In genomic region chr12:70645494-70646317, GRCh38 we compare ENCODE assay signal across 8 cellular contexts. TPM values are rescaled to one million over a fixed set of nuclear protein-coding genes. Genes with fewer than 3 reads are reported as not detected.
DNase-seq lines count a peak whose midpoint lies in the region; ATAC-seq and TF ChIP-seq lines count a peak whose summit lies in the region.

No MANE protein-coding gene starts in this region.

- CTCF ChIA-PET in A673 (lab: Charles Lee) = no interaction called here

- DNase-seq in A673 (ENCODE audit: low spot score) = peak; percentile 79
- peak; percentile 85 for DNase-seq in LoVo (ENCODE audit: low spot score)
- no peak for DNase-seq in coronary artery (ENCODE audit: low spot score)
- DNase-seq in lower lobe of right lung = peak; percentile 57
- no peak for DNase-seq in NCI-H187 (lab: John Stamatoyannopoulos, UW)
- DNase-seq in SKM-1 (lab: John Stamatoyannopoulos, UW; ENCODE audit: unreplicated experiment) = no peak
- no peak for DNase-seq in MV-4-11 (lab: John Stamatoyannopoulos, UW)

- ATAC-seq in GM21528 (IDR thresholded peaks at IDR 0.05; ENCODE audit: low FRiP score, unreplicated experiment) (peak; percentile 54), lower lobe of right lung (peak; percentile 83 to 84)

- no peaks in the 10 kb centered on the region for H3K36me3 ChIP-seq in A673 (ENCODE audit: insufficient read depth, low read length, poor library complexity, severe bottlenecking)
- H3K36me3 ChIP-seq in lower lobe of right lung = no peaks in the 10 kb centered on the region

- peak overlapping the region; percentile 9 for H3K4me3 ChIP-seq in A673 (ENCODE audit: low read depth, low read length, poor library complexity, severe bottlenecking)
- peak overlapping the region; percentile 3 for H3K4me3 ChIP-seq in coronary artery
- peak overlapping the region; percentile 20 for H3K4me3 ChIP-seq in lower lobe of right lung

- no peak overlapping the region for H3K27ac ChIP-seq in A673 (ENCODE audit: low read depth, low read length, poor library complexity, severe bottlenecking)
- peak overlapping the region in 1 of 2 donors; percentile 15 for H3K27ac ChIP-seq in coronary artery
- peak overlapping the region; percentile 37 for H3K27ac ChIP-seq in lower lobe of right lung

- POLR2A ChIA-PET in A673 (lab: Charles Lee; ENCODE audit: low non-redundant PET) = no interaction called here

- no peaks in the 10 kb centered on the region for H3K9me3 ChIP-seq in A673 (ENCODE audit: low read depth, low read length, poor library complexity, severe bottlenecking)
- no peaks in the 10 kb centered on the region for H3K9me3 ChIP-seq in lower lobe of right lung

- no TSS peak for BruUV-seq in A673 (replicated peaks; lab: Mats Ljungman, UMichigan)

- intact Hi-C loops in A673 (cut with micrococcal nuclease; ENCODE audit: unreplicated experiment) = no loop called here
- intact Hi-C loops in lower lobe of right lung (cut with DNase I) = no loop called here

- no peak for TF ChIP-seq CTCF in A673 (conservative IDR thresholded peaks at IDR 0.05; ENCODE audit: low read depth, low read length)
- TF ChIP-seq CTCF in coronary artery (IDR thresholded peaks at IDR 0.05) = no peak
- TF ChIP-seq CTCF in lower lobe of right lung (IDR thresholded peaks at IDR 0.05) = no peak

- H3K27me3 ChIP-seq in A673 (replicated peaks; ENCODE audit: insufficient read depth, low read depth, low read length, poor library complexity) = no peaks in the 10 kb centered on the region
- no peaks in the 10 kb centered on the region for H3K27me3 ChIP-seq in lower lobe of right lung (ENCODE audit: low read depth)

- H3K4me1 ChIP-seq in A673 (ENCODE audit: insufficient read depth, low read length, poor library complexity, severe bottlenecking) = peaks cover 17% of the 10 kb centered on the region
- H3K4me1 ChIP-seq in lower lobe of right lung = peaks cover 18% of the 10 kb centered on the region

RNA-seq across cellular contexts. Expression of gene PTPRB, which starts 8.5 kb away (rescaled TPM):
- total RNA-seq in A673 (2021) (not detected in 2 replicates), lower lobe of right lung (91.4 TPM)

Comparison
In these comparisons a context has a peak if more than half of its experiments do, and no peak if none do; other contexts are left out.
1. DNase-seq: peak in A673 (single experiment), LoVo (single experiment) and lower lobe of right lung (single experiment); none in coronary artery (single experiment), NCI-H187 (0 of 2), SKM-1 (single experiment) and MV-4-11 (single experiment).
2. RNA of gene PTPRB, which starts 8.5 kb away (total RNA-seq): 91.4 TPM in lower lobe of right lung (single experiment); not detected in A673; every median in the first group is over 10 times any median in the second.
3. Peak in every context shown above with its lines, with median percentiles within 50 percentile points of each other: H3K4me3 ChIP-seq.